In the genomic region with DNA sequence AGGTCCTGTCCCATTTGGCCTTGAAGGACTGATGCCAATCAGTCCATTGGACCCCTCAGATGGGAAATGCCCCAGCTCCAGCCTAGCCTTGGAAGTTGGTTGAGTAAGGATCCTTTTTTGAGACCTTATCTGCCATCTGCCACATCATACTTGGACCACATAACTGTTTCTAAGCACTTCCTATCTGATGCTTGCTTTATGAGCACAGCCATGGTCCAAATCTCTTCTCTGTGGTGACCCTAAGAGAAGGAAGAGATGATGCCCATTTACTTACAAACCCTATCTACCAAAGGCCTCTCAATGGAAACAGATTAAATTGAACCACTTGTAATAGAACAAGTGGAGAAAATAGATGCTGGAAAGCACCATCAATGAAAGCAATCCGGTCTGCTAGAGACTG, we compare ENCODE assay signal across 27 cellular contexts.
"Had no signal": no experiment of that assay in that cellular context is flagged by ENCODE, and none has a peak within 500 bp of the region (broad histone marks: within the 10 kb centered on the region; RNA-seq: fewer than 3 reads in every experiment).

No MANE protein-coding gene starts in this region.

- H3K36me3 Mint-ChIP-seq: stimulated activated effector memory CD8-positive, alpha-beta T cell treated with anti-CD3 and anti-CD28 coated beads, Interleukin-12 subunit alpha, Interleukin-12 subunit beta, amount 100 ng/mL, for 72 hours; stimulated activated memory B cell treated with anti-CD40 and anti-IgM and Interleukin-4, amounts not matched to agents 10 μg/mL and 1 μg/mL and 100 μg/mL, for 72 hours; stimulated activated naive B cell treated with anti-CD40 and anti-IgM and Interleukin-4, amounts not matched to agents 10 μg/mL and 1 μg/mL and 100 μg/mL, for 72 hours had no signal

- H3K27me3 ChIP-seq: stomach, suprapubic skin, testis, thyroid gland, tibial artery, tibial nerve, transverse colon, upper lobe of left lung, upper lobe of right lung, uterus, vagina had no signal

- H3K27ac Mint-ChIP-seq: stimulated activated effector memory CD8-positive, alpha-beta T cell treated with anti-CD3 and anti-CD28 coated beads, Interleukin-12 subunit alpha, Interleukin-12 subunit beta, amount 100 ng/mL, for 72 hours; stimulated activated memory B cell treated with anti-CD40 and anti-IgM and Interleukin-4, amounts not matched to agents 10 μg/mL and 1 μg/mL and 100 μg/mL, for 72 hours; stimulated activated naive B cell treated with anti-CD40 and anti-IgM and Interleukin-4, amounts not matched to agents 10 μg/mL and 1 μg/mL and 100 μg/mL, for 72 hours; stimulated activated naive CD8-positive, alpha-beta T cell treated with anti-CD3 and anti-CD28 coated beads, Interleukin-15, amount 100 ng/mL, for 72 hours; stimulated activated naive CD8-positive, alpha-beta T cell treated with anti-CD3 and anti-CD28 coated beads, Interleukin-15, Interleukin-2, amounts not matched to agents 100 ng/mL and 50 ng/mL, for 24 hours; type B pancreatic cell had no signal

- H3K27me3 Mint-ChIP-seq: stimulated activated naive CD8-positive, alpha-beta T cell treated with anti-CD3 and anti-CD28 coated beads, Interleukin-15, Interleukin-2, amounts not matched to agents 100 ng/mL and 50 ng/mL, for 24 hours; type B pancreatic cell had no signal

- H3K36me3 ChIP-seq: suprapubic skin, thyroid gland, tibial artery, transverse colon, upper lobe of left lung, upper lobe of right lung, uterus, vagina had no signal

- H3K4me1 Mint-ChIP-seq: stimulated activated naive CD8-positive, alpha-beta T cell treated with anti-CD3 and anti-CD28 coated beads, Interleukin-15, amount 100 ng/mL, for 72 hours had no signal

- H3K9me3 ChIP-seq: stomach, suprapubic skin, testis, thoracic aorta, thyroid gland, tibial artery, tibial nerve, transverse colon, upper lobe of left lung, upper lobe of right lung, uterus, vagina had no signal

- H3K4me1 ChIP-seq: stomach, suprapubic skin, testis, tibial artery, tibial nerve, transverse colon, upper lobe of left lung, upper lobe of right lung, uterus had no signal

- ATAC-seq: stimulated activated effector memory CD8-positive, alpha-beta T cell treated with anti-CD3 and anti-CD28 coated beads, Interleukin-12 subunit alpha, Interleukin-12 subunit beta, amount 100 ng/mL, for 72 hours; stimulated activated memory B cell treated with anti-CD40 and anti-IgM and Interleukin-4, amounts not matched to agents 10 μg/mL and 1 μg/mL and 100 μg/mL, for 72 hours; stimulated activated naive B cell treated with anti-CD40 and anti-IgM and Interleukin-4, amounts not matched to agents 10 μg/mL and 1 μg/mL and 100 μg/mL, for 72 hours; stimulated activated naive CD8-positive, alpha-beta T cell treated with anti-CD3 and anti-CD28 coated beads, Interleukin-15, amount 100 ng/mL, for 72 hours; stimulated activated naive CD8-positive, alpha-beta T cell treated with anti-CD3 and anti-CD28 coated beads, Interleukin-15, Interleukin-2, amounts not matched to agents 100 U/mL and 50 U/mL, for 24 hours; upper lobe of right lung had no signal

- H3K9me3 Mint-ChIP-seq: stimulated activated effector memory CD8-positive, alpha-beta T cell treated with anti-CD3 and anti-CD28 coated beads, Interleukin-12 subunit alpha, Interleukin-12 subunit beta, amount 100 ng/mL, for 72 hours; stimulated activated memory B cell treated with anti-CD40 and anti-IgM and Interleukin-4, amounts not matched to agents 10 μg/mL and 1 μg/mL and 100 μg/mL, for 72 hours; stimulated activated naive B cell treated with anti-CD40 and anti-IgM and Interleukin-4, amounts not matched to agents 10 μg/mL and 1 μg/mL and 100 μg/mL, for 72 hours; stimulated activated naive CD8-positive, alpha-beta T cell treated with anti-CD3 and anti-CD28 coated beads, Interleukin-15, amount 100 ng/mL, for 72 hours; stimulated activated naive CD8-positive, alpha-beta T cell treated with anti-CD3 and anti-CD28 coated beads, Interleukin-15, Interleukin-2, amounts not matched to agents 100 ng/mL and 50 ng/mL, for 24 hours; type B pancreatic cell had no signal

- H3K4me3 Mint-ChIP-seq: stimulated activated effector memory CD8-positive, alpha-beta T cell treated with anti-CD3 and anti-CD28 coated beads, Interleukin-12 subunit alpha, Interleukin-12 subunit beta, amount 100 ng/mL, for 72 hours; stimulated activated memory B cell treated with anti-CD40 and anti-IgM and Interleukin-4, amounts not matched to agents 10 μg/mL and 1 μg/mL and 100 μg/mL, for 72 hours; stimulated activated naive B cell treated with anti-CD40 and anti-IgM and Interleukin-4, amounts not matched to agents 10 μg/mL and 1 μg/mL and 100 μg/mL, for 72 hours; stimulated activated naive CD8-positive, alpha-beta T cell treated with anti-CD3 and anti-CD28 coated beads, Interleukin-15, amount 100 ng/mL, for 72 hours; stimulated activated naive CD8-positive, alpha-beta T cell treated with anti-CD3 and anti-CD28 coated beads, Interleukin-15, Interleukin-2, amounts not matched to agents 100 ng/mL and 50 ng/mL, for 24 hours; type B pancreatic cell had no signal

- H3K4me3 ChIP-seq: stomach, suprapubic skin, testis, thoracic aorta, thyroid gland, tibial artery, tibial nerve, transverse colon, upper lobe of left lung, upper lobe of right lung, uterus, vagina had no signal

- DNase-seq: stimulated activated CD4-positive, alpha-beta T cell treated with anti-CD3 and anti-CD28 coated beads, Interleukin-2, amount 100 ng/mL, for 48 hours; stimulated activated CD4-positive, alpha-beta T cell treated with anti-CD3 and anti-CD28 coated beads, Interleukin-4, amount 100 ng/mL, for 1 hour; stimulated activated CD4-positive, alpha-beta T cell treated with anti-CD3 and anti-CD28 coated beads, Interleukin-4, amount 100 ng/mL, for 24 hours; stimulated activated CD4-positive, alpha-beta T cell treated with anti-CD3 and anti-CD28 coated beads, Interleukin-4, amount 100 ng/mL, for 4 hours; stimulated activated CD8-positive, alpha-beta memory T cell treated with anti-CD3 and anti-CD28 coated beads, Interleukin-4, amount 100 ng/mL, for 48 hours; stimulated activated naive B cell treated with anti-CD40 and anti-IgM and Interleukin-4, amounts not matched to agents 10 μg/mL and 1 μg/mL and 100 μg/mL, for 72 hours; stimulated activated naive CD4-positive, alpha-beta T cell; stimulated activated naive CD4-positive, alpha-beta T cell treated with Interleukin-2 at 50 U/mL for 16 hours; stimulated activated naive CD8-positive, alpha-beta T cell treated with anti-CD3 and anti-CD28 coated beads, Interleukin-15, amount 100 ng/mL, for 72 hours; stimulated activated naive CD8-positive, alpha-beta T cell treated with anti-CD3 and anti-CD28 coated beads, Interleukin-15, Interleukin-2, amounts not matched to agents 100 U/mL and 50 U/mL, for 24 hours; stomach; substantia nigra; testis; thyroid gland; tibial artery; transverse colon; upper lobe of left lung; upper lobe of right lung; uterus had no signal

- H3K27ac ChIP-seq: stomach, suprapubic skin, testis, thoracic aorta, thyroid gland, tibial artery, tibial nerve, transverse colon, upper lobe of left lung, upper lobe of right lung, uterus, vagina had no signal
